In the genomic region with DNA sequence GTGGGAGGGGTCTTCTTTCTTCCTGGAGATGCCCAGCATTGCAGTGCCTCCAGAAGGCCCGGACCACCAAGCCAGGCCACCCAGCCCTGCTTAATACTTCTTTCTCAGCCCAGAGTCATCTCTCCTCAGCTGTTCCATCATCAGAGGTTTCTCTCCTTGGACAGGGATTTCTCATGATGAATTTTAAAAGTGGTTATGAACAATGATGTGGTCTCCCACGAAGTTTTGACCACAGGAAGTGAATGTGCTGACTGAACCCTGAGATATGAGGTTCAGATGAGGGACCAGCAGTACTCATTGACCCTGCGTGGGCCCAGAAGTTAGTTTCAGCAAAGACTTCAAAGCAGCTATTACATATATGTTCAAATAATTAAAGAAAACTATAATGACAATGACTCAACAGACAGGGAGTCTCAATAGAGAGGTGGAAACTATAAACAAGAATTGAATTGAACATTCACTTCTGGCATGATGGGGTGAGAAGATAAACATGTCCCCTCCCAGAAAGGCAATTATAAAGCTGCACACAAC, we compare ENCODE assay signal across 10 cellular contexts.
A peak's percentile ranks its signal among the peaks of the same experiment; 100 is the strongest.
DNase-seq lines count a peak whose midpoint lies in the region; ATAC-seq lines count a peak whose summit lies in the region.
"Had no signal": no experiment of that assay in that cellular context is flagged by ENCODE, and none has a peak within 500 bp of the region (broad histone marks: within the 10 kb centered on the region; RNA-seq: fewer than 3 reads in every experiment).

No MANE protein-coding gene starts in this region.

- ATAC-seq in HG02798 (IDR thresholded peaks at IDR 0.05; ENCODE audit: poor library complexity, unreplicated experiment) = peak; percentile 42
- no peak for ATAC-seq in HG03342 (IDR thresholded peaks at IDR 0.05; ENCODE audit: unreplicated experiment)

- DNase-seq in activated CD4-positive, alpha-beta T cell treated with anti-CD3 and anti-CD28 coated beads for 48 hours = peak; percentile 59
- no peak for DNase-seq in activated CD4-positive, alpha-beta T cell treated with anti-CD3 and anti-CD28 coated beads for 4 hours
- peak; percentile 41 to 46 for DNase-seq in activated T-cell treated with anti-CD3 and anti-CD28 coated beads, Interleukin-2, amount 50 U/mL, for 48 hours
- peak; percentile 19 to 29 for DNase-seq in stimulated activated CD4-positive, alpha-beta T cell treated with anti-CD3 and anti-CD28 coated beads, Interleukin-2, amount 100 ng/mL, for 24 hours
- DNase-seq in SHP77 treated with DMSO at 0.1 percent for 48 hours (lab: John Stamatoyannopoulos, UW) (no peak), NCI-H2029 treated with DMSO at 0.1 percent for 48 hours (lab: John Stamatoyannopoulos, UW) (no peak)
- DNase-seq: NCI-H526 treated with DMSO at 0.1 percent for 48 hours, SIG-M5 had no signal

Comparison
In these comparisons a context has a peak if more than half of its experiments do, and no peak if none do; other contexts are left out.
1. DNase-seq: peak in activated CD4-positive, alpha-beta T cell treated with anti-CD3 and anti-CD28 coated beads for 48 hours (single experiment), activated T-cell treated with anti-CD3 and anti-CD28 coated beads, Interleukin-2, amount 50 U/mL, for 48 hours (2 of 2) and stimulated activated CD4-positive, alpha-beta T cell treated with anti-CD3 and anti-CD28 coated beads, Interleukin-2, amount 100 ng/mL, for 24 hours (2 of 2); none in activated CD4-positive, alpha-beta T cell treated with anti-CD3 and anti-CD28 coated beads for 4 hours (0 of 2), SHP77 treated with DMSO at 0.1 percent for 48 hours (single experiment) and NCI-H2029 treated with DMSO at 0.1 percent for 48 hours (single experiment).